In genomic region chr14:101966742-101967141, GRCh38 we compare ENCODE assay signal across 1 cellular context.
TF ChIP-seq lines count a peak whose summit lies in the region.

No MANE protein-coding gene starts in this region.

TF ChIP-seq in HepG2, 621 proteins besides CTCF, POLR2A, EP300 and RAD21 (continued from another document):
- TF ChIP-seq, protein P1, sequence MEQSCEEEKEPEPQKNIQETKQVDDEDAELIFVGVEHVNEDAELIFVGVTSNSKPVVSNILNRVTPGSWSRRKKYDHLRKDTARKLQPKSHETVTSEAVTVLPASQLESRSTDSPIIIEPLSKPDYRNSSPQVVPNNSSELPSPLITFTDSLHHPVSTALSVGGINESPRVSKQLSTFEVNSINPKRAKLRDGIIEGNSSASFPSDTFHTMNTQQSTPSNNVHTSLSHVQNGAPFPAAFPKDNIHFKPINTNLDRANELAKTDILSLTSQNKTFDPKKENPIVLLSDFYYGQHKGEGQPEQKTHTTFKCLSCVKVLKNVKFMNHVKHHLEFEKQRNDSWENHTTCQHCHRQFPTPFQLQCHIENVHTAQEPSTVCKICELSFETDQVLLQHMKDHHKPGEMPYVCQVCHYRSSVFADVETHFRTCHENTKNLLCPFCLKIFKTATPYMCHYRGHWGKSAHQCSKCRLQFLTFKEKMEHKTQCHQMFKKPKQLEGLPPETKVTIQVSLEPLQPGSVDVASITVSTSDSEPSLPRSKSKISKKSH (CRISPR knock-in tag; IDR thresholded peaks at IDR 0.05; ENCODE audit: borderline replicate concordance): no peak
- no peak for TF ChIP-seq GABPB1 (CRISPR knock-in tag; IDR thresholded peaks at IDR 0.05)
- no peak for TF ChIP-seq MIER3 (CRISPR knock-in tag; IDR thresholded peaks at IDR 0.05; ENCODE audit: borderline replicate concordance)
- no peak for TF ChIP-seq ZNF496 (CRISPR knock-in tag; IDR thresholded peaks at IDR 0.05; ENCODE audit: insufficient replicate concordance)
- no peak for TF ChIP-seq ZNF839 (CRISPR knock-in tag; IDR thresholded peaks at IDR 0.05; ENCODE audit: borderline replicate concordance)
- TF ChIP-seq ELF1 (CRISPR knock-in tag; IDR thresholded peaks at IDR 0.05): no peak
TF ChIP-seq in HepG2: peak in this region for 1.
